ENCODE assay signal across 15 cellular contexts in genomic region chr16:5175263-5175662, GRCh38.
DNase-seq lines count a peak whose midpoint lies in the region; ATAC-seq, FAIRE-seq and TF ChIP-seq lines count a peak whose summit lies in the region.
"Had no signal": no experiment of that assay in that cellular context is flagged by ENCODE, and none has a peak within 500 bp of the region (broad histone marks: within the 10 kb centered on the region; RNA-seq: fewer than 3 reads in every experiment).

No MANE protein-coding gene starts in this region.

- peaks cover 10% of the 10 kb centered on the region for H3K9me2 ChIP-seq in GM23338 (ENCODE audit: insufficient read depth)

- peaks cover 8% of the 10 kb centered on the region; the same call in 2 of the 3 replicates for H3K4me1 Mint-ChIP-seq in GM23338
- H3K4me1 Mint-ChIP-seq: CD14-positive monocyte had no signal

- intact Hi-C loops in left colon (cut with DNase I, micrococcal nuclease) = no loop called here

- no peaks in the 10 kb centered on the region for H4K20me1 ChIP-seq in GM23338 (replicated peaks; ENCODE audit: insufficient read depth)

- H3K79me2 ChIP-seq in GM23338 (replicated peaks; ENCODE audit: insufficient read depth) = no peaks in the 10 kb centered on the region; the same call in 1 of the 2 replicates

- no peak overlapping the region for H2AFZ ChIP-seq in GM23338

- H3K4me2 ChIP-seq in GM23338 = no peak overlapping the region

- H3K9me3 Mint-ChIP-seq in GM23338 = peaks cover 31% of the 10 kb centered on the region

- no peak overlapping the region for H3K27ac ChIP-seq in WERI-Rb-1
- H3K27ac ChIP-seq in GM23338 (ENCODE audit: low read depth) = no peak overlapping the region

- H3K4me3 Mint-ChIP-seq in GM23338 = no peak overlapping the region
- H3K4me3 Mint-ChIP-seq: CD14-positive monocyte had no signal

- H3K36me3 ChIP-seq in WERI-Rb-1 = no peaks in the 10 kb centered on the region
- no peaks in the 10 kb centered on the region; the same call in 1 of the 2 replicates for H3K36me3 ChIP-seq in GM23338 (ENCODE audit: insufficient read depth)

- peaks cover 3% of the 10 kb centered on the region for H3K27me3 Mint-ChIP-seq in GM23338 (ENCODE audit: insufficient read depth, low read depth, poor library complexity)

- H3K36me3 Mint-ChIP-seq in GM23338 (ENCODE audit: low read depth) = peaks cover 22% of the 10 kb centered on the region
- H3K36me3 Mint-ChIP-seq: CD14-positive monocyte had no signal

- no peaks in the 10 kb centered on the region for H3K27me3 ChIP-seq in WERI-Rb-1 (ENCODE audit: insufficient read depth, low read depth, severe bottlenecking)
- no peaks in the 10 kb centered on the region for H3K27me3 ChIP-seq in GM23338 (ENCODE audit: insufficient read depth)

- no peak overlapping the region for H3K4me3 ChIP-seq in WERI-Rb-1 (ENCODE audit: low read depth, low read length)
- H3K4me3 ChIP-seq in GM23338 = no peak overlapping the region

- DNase-seq in NCI-H2171 treated with DMSO at 0.1 percent for 48 hours (lab: John Stamatoyannopoulos, UW) = peak; percentile 36
- no peak for DNase-seq in NCI-H2171 (lab: John Stamatoyannopoulos, UW)
- DNase-seq in WERI-Rb-1 = peak; percentile 45
- peak; percentile 32 to 51 for DNase-seq in left colon
- DNase-seq in urothelium cell line (ENCODE audit: low spot score) = peak; percentile 30
- no peak for DNase-seq in DMS79 treated with DMSO at 0.1 percent for 48 hours (lab: John Stamatoyannopoulos, UW)
- no peak for DNase-seq in GM23338 (ENCODE audit: low spot score)
- no peak for DNase-seq in SW480 (ENCODE audit: low spot score)
- DNase-seq: Caco-2, Karpas-422, NCI-H1436 had no signal

- TF ChIP-seq CTCF in WERI-Rb-1 (IDR thresholded peaks at IDR 0.05; ENCODE audit: low read depth, low read length) (no peak), GM23338 (conservative IDR thresholded peaks at IDR 0.05; ENCODE audit: low read depth in 2 of 2) (no peak)

- H3F3A ChIP-seq in GM23338 (replicated peaks; ENCODE audit: low read depth) = no peaks in the 10 kb centered on the region

- H3K4me1 ChIP-seq in GM23338 (ENCODE audit: insufficient read depth) = no peaks in the 10 kb centered on the region
- H3K4me1 ChIP-seq: Caco-2 had no signal

- H3K9me3 ChIP-seq in WERI-Rb-1 (ENCODE audit: severe bottlenecking) = peaks cover 3% of the 10 kb centered on the region

- FAIRE-seq in urothelium cell line (lab: Jason Lieb, UNC) = no peak
- FAIRE-seq: G401.6, GM12892 had no signal

- ATAC-seq in left colon (peak; percentile 70), GM23338 (no peak)
- ATAC-seq: HCT116 had no signal

- no peak overlapping the region for H3K27ac Mint-ChIP-seq in GM23338
- H3K27ac Mint-ChIP-seq: CD14-positive monocyte had no signal

TF ChIP-seq in GM23338, 12 proteins besides CTCF, POLR2A, EP300 and RAD21:
- TF ChIP-seq ETS1 (IDR thresholded peaks at IDR 0.05) = no peak
- no peak for TF ChIP-seq STAT1 (IDR thresholded peaks at IDR 0.05; ENCODE audit: unreplicated experiment)
- TF ChIP-seq POLR2AphosphoS5 (IDR thresholded peaks at IDR 0.05; ENCODE audit: low read depth) = no peak
- TF ChIP-seq EZH2phosphoT487 (IDR thresholded peaks at IDR 0.05; ENCODE audit: unreplicated experiment) = no peak
- no peak for TF ChIP-seq ZNF331 (CRISPR knock-in tag; IDR thresholded peaks at IDR 0.05; ENCODE audit: low read depth)
- TF ChIP-seq JUNB (IDR thresholded peaks at IDR 0.05; ENCODE audit: unreplicated experiment) = no peak
- TF ChIP-seq EZH2 (IDR thresholded peaks at IDR 0.05; ENCODE audit: low read depth, unreplicated experiment) = no peak
- no peak for TF ChIP-seq ZNF114 (CRISPR knock-in tag; IDR thresholded peaks at IDR 0.05)

Comparison
In these comparisons a context has a peak if more than half of its experiments do, and no peak if none do; other contexts are left out.
1. DNase-seq: peak in NCI-H2171 treated with DMSO at 0.1 percent for 48 hours (single experiment), WERI-Rb-1 (single experiment), left colon (2 of 2) and urothelium cell line (single experiment); none in NCI-H2171 (single experiment), DMS79 treated with DMSO at 0.1 percent for 48 hours (single experiment), GM23338 (single experiment) and SW480 (single experiment).